In genomic region chr16:3364774-3365427, GRCh38 we compare ENCODE assay signal across 8 cellular contexts. TPM values are rescaled to one million over a fixed set of nuclear protein-coding genes. Genes with fewer than 3 reads are reported as not detected.
A peak's percentile ranks its signal among the peaks of the same experiment; 100 is the strongest.
DNase-seq lines count a peak whose midpoint lies in the region; ATAC-seq and TF ChIP-seq lines count a peak whose summit lies in the region.

No MANE protein-coding gene starts in this region.

- peaks cover 10% of the 10 kb centered on the region for H3K4me1 Mint-ChIP-seq in activated naive CD4-positive, alpha-beta T cell treated with anti-CD3 and anti-CD28 coated beads for 36 hours (ENCODE audit: low read depth)
- no peaks in the 10 kb centered on the region for H3K4me1 Mint-ChIP-seq in chondrocyte (ENCODE audit: low read depth)

- peak; percentile 64 for ATAC-seq in HG03442 (IDR thresholded peaks at IDR 0.05; ENCODE audit: unreplicated experiment)
- peak; percentile 99 for ATAC-seq in upper lobe of right lung

- peaks cover 5% of the 10 kb centered on the region for H3K9me3 ChIP-seq in upper lobe of right lung

- H3K4me3 ChIP-seq in upper lobe of right lung = peak overlapping the region; percentile 58

- TF ChIP-seq CTCF in upper lobe of right lung (IDR thresholded peaks at IDR 0.05) = no peak
- no peak for TF ChIP-seq CTCF in chondrocyte (IDR thresholded peaks at IDR 0.05)

- peaks cover 5% of the 10 kb centered on the region for H3K27me3 ChIP-seq in upper lobe of right lung

- DNase-seq in GM03348 (ENCODE audit: low spot score) (peak; percentile 83), SHP77 treated with DMSO at 0.1 percent for 48 hours (lab: John Stamatoyannopoulos, UW) (peak; percentile 98), globus pallidus (ENCODE audit: low spot score) (peak; percentile 90), pulmonary artery endothelial cell (ENCODE audit: low read depth, low spot score) (peak; percentile 85), upper lobe of right lung (peak; percentile 92), chondrocyte (ENCODE audit: low spot score) (no peak)
- DNase-seq in activated naive CD4-positive, alpha-beta T cell treated with anti-CD3 and anti-CD28 coated beads for 36 hours = peak; percentile 91

- H3K27ac Mint-ChIP-seq in activated naive CD4-positive, alpha-beta T cell treated with anti-CD3 and anti-CD28 coated beads for 36 hours = peak overlapping the region; percentile 79
- no peak overlapping the region for H3K27ac Mint-ChIP-seq in chondrocyte (ENCODE audit: unreplicated experiment)

- peaks cover 3% of the 10 kb centered on the region for H3K27me3 Mint-ChIP-seq in activated naive CD4-positive, alpha-beta T cell treated with anti-CD3 and anti-CD28 coated beads for 36 hours (ENCODE audit: low read depth)
- peaks cover 11% of the 10 kb centered on the region for H3K27me3 Mint-ChIP-seq in chondrocyte (ENCODE audit: low read depth)

- H3K36me3 ChIP-seq in upper lobe of right lung = no peaks in the 10 kb centered on the region

- peak overlapping the region; percentile 78 for H3K27ac ChIP-seq in upper lobe of right lung

- CTCF ChIA-PET in activated naive CD4-positive, alpha-beta T cell treated with anti-CD3 and anti-CD28 coated beads for 36 hours (lab: Charles Lee) = interaction anchor here (0.7 to 0.8 kb wide), 2 partner anchors 9 to 17 kb away, joined by 3 to 4 read pairs; partner anchors contain the start of gene OR2C1

- intact Hi-C loops in activated naive CD4-positive, alpha-beta T cell treated with anti-CD3 and anti-CD28 coated beads for 36 hours (cut with micrococcal nuclease) = loop anchor here (1.0 to 2.0 kb wide), 6 partner anchors 36 to 130 kb away; partner anchors contain the start of genes NAA60, TIGD7, ZNF174 and ZNF200
- intact Hi-C loops in upper lobe of right lung (cut with DNase I) = no loop called here

- peaks cover 5% of the 10 kb centered on the region for H3K36me3 Mint-ChIP-seq in activated naive CD4-positive, alpha-beta T cell treated with anti-CD3 and anti-CD28 coated beads for 36 hours (ENCODE audit: low read depth)
- peaks cover 4% of the 10 kb centered on the region for H3K36me3 Mint-ChIP-seq in chondrocyte (ENCODE audit: low read depth)

- peak overlapping the region; percentile 78 for H3K4me3 Mint-ChIP-seq in activated naive CD4-positive, alpha-beta T cell treated with anti-CD3 and anti-CD28 coated beads for 36 hours
- H3K4me3 Mint-ChIP-seq in chondrocyte (ENCODE audit: unreplicated experiment) = no peak overlapping the region

- H3K4me1 ChIP-seq in upper lobe of right lung = no peaks in the 10 kb centered on the region

- peaks cover 11% of the 10 kb centered on the region for H3K9me3 Mint-ChIP-seq in activated naive CD4-positive, alpha-beta T cell treated with anti-CD3 and anti-CD28 coated beads for 36 hours
- peaks cover 15% of the 10 kb centered on the region for H3K9me3 Mint-ChIP-seq in chondrocyte (ENCODE audit: low read depth)

RNA-seq across cellular contexts. Expression of gene OR2C1, which starts 9.2 kb away (rescaled TPM):
- not detected for total RNA-seq in activated naive CD4-positive, alpha-beta T cell treated with anti-CD3 and anti-CD28 coated beads for 36 hours
- 0.07 TPM in 1 of 2 replicates, not detected in the other for total RNA-seq in pulmonary artery endothelial cell
- total RNA-seq in upper lobe of right lung = not detected
- not detected in 3 replicates for total RNA-seq in chondrocyte

RNA-seq across cellular contexts. Expression of gene ZSCAN32, which starts 35.9 kb away (rescaled TPM):
- 1 to 10 TPM; 6.5 to 7.9 TPM for total RNA-seq in activated naive CD4-positive, alpha-beta T cell treated with anti-CD3 and anti-CD28 coated beads for 36 hours
- 8.9 and 11.9 TPM in 2 replicates for total RNA-seq in pulmonary artery endothelial cell
- total RNA-seq in upper lobe of right lung = 13.1 TPM
- 11.3 to 13.4 TPM (median 13.3 TPM) in 3 replicates for total RNA-seq in chondrocyte

RNA-seq across cellular contexts. Expression of gene ZNF174, which starts 36.1 kb away (rescaled TPM):
- 1 to 10 TPM; 5.8 to 6.3 TPM for total RNA-seq in activated naive CD4-positive, alpha-beta T cell treated with anti-CD3 and anti-CD28 coated beads for 36 hours
- total RNA-seq in pulmonary artery endothelial cell (6.2 and 7.9 TPM in 2 replicates), upper lobe of right lung (7.7 TPM), chondrocyte (8.7 to 13.8 TPM (median 10.6 TPM) in 3 replicates)

RNA-seq across cellular contexts. Expression of gene ZNF75A, which starts 59.6 kb away (rescaled TPM):
- 10 to 100 TPM; 10.5 to 12.4 TPM for total RNA-seq in activated naive CD4-positive, alpha-beta T cell treated with anti-CD3 and anti-CD28 coated beads for 36 hours
- total RNA-seq in pulmonary artery endothelial cell (17.6 and 20.3 TPM in 2 replicates), upper lobe of right lung (26.1 TPM), chondrocyte (20.9 to 22.0 TPM (median 21.6 TPM) in 3 replicates)

RNA-seq across cellular contexts. Expression of gene TIGD7, which starts 59.7 kb away (rescaled TPM):
- 1 to 10 TPM; 3.8 to 4.1 TPM for total RNA-seq in activated naive CD4-positive, alpha-beta T cell treated with anti-CD3 and anti-CD28 coated beads for 36 hours
- 3.4 and 4.7 TPM in 2 replicates for total RNA-seq in pulmonary artery endothelial cell
- 6.9 TPM for total RNA-seq in upper lobe of right lung
- 5.4 to 7.1 TPM (median 6.2 TPM) in 3 replicates for total RNA-seq in chondrocyte
